ENCODE assay signal across 2 cellular contexts in the genomic region with DNA sequence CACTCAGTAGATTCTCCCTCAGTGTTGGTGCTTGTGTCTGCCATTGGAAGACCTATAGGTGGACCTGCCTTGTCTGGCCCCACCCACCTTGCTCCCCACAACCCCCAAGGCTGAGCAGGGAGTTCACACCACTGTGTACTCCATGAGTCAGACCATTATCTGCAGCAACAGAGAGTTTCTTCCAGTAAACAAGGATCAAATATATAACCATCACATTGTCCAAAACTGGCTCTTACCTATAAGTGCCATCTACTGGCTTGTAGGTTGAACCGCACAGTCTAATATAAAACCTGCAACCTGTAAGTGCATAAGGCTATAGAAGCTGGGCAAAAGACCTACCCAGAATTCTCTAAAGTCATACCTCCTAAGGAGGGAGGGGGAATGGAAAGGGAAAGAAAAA.
TF ChIP-seq lines count a peak whose summit lies in the region.

No MANE protein-coding gene starts in this region.

TF ChIP-seq in endothelial cell of umbilical vein, 7 proteins besides CTCF, POLR2A, EP300 and RAD21:
- TF ChIP-seq GATA2 (IDR thresholded peaks at IDR 0.05; ENCODE audit: insufficient read depth, insufficient read length, low read depth, low read length) (no peak), POLR2AphosphoS5 (IDR thresholded peaks at IDR 0.05; ENCODE audit: insufficient read depth, low read depth, low read length) (no peak), JUN (IDR thresholded peaks at IDR 0.05; ENCODE audit: borderline replicate concordance, insufficient read depth, insufficient read length, low read depth) (no peak), FOS (IDR thresholded peaks at IDR 0.05; ENCODE audit: borderline replicate concordance, insufficient read depth, low read length) (no peak), MYC (IDR thresholded peaks at IDR 0.05; ENCODE audit: low read depth, low read length) (no peak), EZH2 (IDR thresholded peaks at IDR 0.05; ENCODE audit: borderline replicate concordance, low read depth, low read length, severe bottlenecking) (no peak)
- TF ChIP-seq, protein P1, sequence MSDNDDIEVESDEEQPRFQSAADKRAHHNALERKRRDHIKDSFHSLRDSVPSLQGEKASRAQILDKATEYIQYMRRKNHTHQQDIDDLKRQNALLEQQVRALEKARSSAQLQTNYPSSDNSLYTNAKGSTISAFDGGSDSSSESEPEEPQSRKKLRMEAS (IDR thresholded peaks at IDR 0.05; ENCODE audit: insufficient read depth, insufficient read length) = no peak
TF ChIP-seq in endothelial cell of umbilical vein: peak in this region for 0.

TF ChIP-seq in liver, 16 proteins besides CTCF, POLR2A, EP300 and RAD21:
- no peak for TF ChIP-seq RXRA (IDR thresholded peaks at IDR 0.05)
- TF ChIP-seq, protein P2, sequence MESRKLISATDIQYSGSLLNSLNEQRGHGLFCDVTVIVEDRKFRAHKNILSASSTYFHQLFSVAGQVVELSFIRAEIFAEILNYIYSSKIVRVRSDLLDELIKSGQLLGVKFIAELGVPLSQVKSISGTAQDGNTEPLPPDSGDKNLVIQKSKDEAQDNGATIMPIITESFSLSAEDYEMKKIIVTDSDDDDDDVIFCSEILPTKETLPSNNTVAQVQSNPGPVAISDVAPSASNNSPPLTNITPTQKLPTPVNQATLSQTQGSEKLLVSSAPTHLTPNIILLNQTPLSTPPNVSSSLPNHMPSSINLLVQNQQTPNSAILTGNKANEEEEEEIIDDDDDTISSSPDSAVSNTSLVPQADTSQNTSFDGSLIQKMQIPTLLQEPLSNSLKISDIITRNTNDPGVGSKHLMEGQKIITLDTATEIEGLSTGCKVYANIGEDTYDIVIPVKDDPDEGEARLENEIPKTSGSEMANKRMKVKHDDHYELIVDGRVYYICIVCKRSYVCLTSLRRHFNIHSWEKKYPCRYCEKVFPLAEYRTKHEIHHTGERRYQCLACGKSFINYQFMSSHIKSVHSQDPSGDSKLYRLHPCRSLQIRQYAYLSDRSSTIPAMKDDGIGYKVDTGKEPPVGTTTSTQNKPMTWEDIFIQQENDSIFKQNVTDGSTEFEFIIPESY (IDR thresholded peaks at IDR 0.05) = no peak
- TF ChIP-seq GABPA (IDR thresholded peaks at IDR 0.05 in 1 of 2, conservative IDR thresholded peaks at IDR 0.05 in 1 of 2) = no peak
- TF ChIP-seq, protein P1 (IDR thresholded peaks at IDR 0.05) = no peak
